In the genomic region with DNA sequence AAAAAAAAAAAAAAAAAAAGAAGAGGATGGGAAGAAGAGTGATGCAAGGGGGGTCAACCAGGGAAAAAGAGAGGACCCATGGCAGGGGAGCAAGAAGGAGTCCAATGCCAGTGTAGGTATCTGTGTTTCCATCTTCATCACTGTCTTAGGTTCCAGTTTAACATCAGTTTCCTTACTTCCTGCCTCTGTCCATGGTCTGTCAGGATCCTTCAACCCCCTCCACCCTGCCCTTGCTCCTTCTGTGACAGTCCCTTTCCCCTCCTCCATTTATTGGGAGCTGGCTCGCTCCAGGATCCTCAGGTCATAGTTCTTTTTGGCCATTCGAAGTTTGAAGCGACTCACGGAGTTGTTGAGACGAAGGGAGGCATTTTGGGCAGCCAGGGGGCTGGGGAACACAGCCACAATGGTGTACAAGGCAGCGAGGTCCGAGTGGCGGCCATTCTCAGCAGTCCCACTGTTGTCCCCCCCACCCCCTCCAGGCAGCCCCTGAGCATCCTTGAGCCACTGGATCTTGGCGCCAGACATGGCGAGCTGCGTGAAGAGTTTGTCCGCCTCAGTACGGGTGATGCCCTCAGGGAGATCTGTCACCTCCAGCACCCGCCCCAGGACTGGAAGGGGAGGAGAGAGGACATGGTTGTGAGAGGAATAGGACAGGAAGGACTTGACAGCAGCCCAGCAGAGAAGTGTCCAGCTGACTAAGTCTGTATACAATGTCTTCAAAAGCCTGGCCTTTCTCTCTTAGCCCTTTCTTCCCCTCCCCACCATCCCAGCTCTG, we compare ENCODE assay signal across 30 cellular contexts. TPM values are rescaled to one million over a fixed set of nuclear protein-coding genes. Genes with fewer than 3 reads are reported as not detected.
"Had no signal": no experiment of that assay in that cellular context is flagged by ENCODE, and none has a peak within 500 bp of the region (broad histone marks: within the 10 kb centered on the region; RNA-seq: fewer than 3 reads in every experiment).

No MANE protein-coding gene starts in this region.

- H3K36me3 ChIP-seq: neural progenitor cell had no signal

- H3K27me3 ChIP-seq: adrenal gland, ascending aorta, cardiac muscle cell, hepatocyte, neural progenitor cell, vagina had no signal

- H3K9ac ChIP-seq: neural progenitor cell had no signal

- DNase-seq: activated CD4-positive, alpha-beta T cell treated with anti-CD3 and anti-CD28 coated beads for 48 hours; activated CD4-positive, alpha-beta T cell treated with anti-CD3 and anti-CD28 coated beads, Interleukin-2, amount 50 U/mL, for 48 hours; activated CD8-positive, alpha-beta memory T cell treated with anti-CD3 and anti-CD28 coated beads for 24 hours; activated effector memory CD4-positive, alpha-beta T cell treated with Interleukin-2 at 50 U/mL for 16 hours; activated naive CD4-positive, alpha-beta T cell treated with Interleukin-2 at 50 U/mL for 16 hours; activated naive CD8-positive, alpha-beta T cell treated with anti-CD3 and anti-CD28 coated beads for 36 hours; effector memory CD8-positive, alpha-beta T cell; erythroblast; kidney; naive thymus-derived CD8-positive, alpha-beta T cell; occipital lobe; right cardiac atrium; stimulated activated CD4-positive, alpha-beta T cell treated with anti-CD3 and anti-CD28 coated beads, Interleukin-4, amount 100 ng/mL, for 1 hour; stimulated activated naive CD8-positive, alpha-beta T cell treated with anti-CD3 and anti-CD28 coated beads, Interleukin-15, Interleukin-2, amounts not matched to agents 100 U/mL and 50 U/mL, for 24 hours; T-helper 9 cell; WERI-Rb-1 had no signal

- H3K27ac ChIP-seq: adrenal gland, ascending aorta, cardiac muscle cell, coronary artery, gastroesophageal sphincter, hepatocyte, neural progenitor cell, thoracic aorta, vagina, WERI-Rb-1 had no signal

- H3K36me3 Mint-ChIP-seq: activated naive CD8-positive, alpha-beta T cell treated with anti-CD3 and anti-CD28 coated beads for 36 hours had no signal

- H2AFZ ChIP-seq: hepatocyte, neural progenitor cell had no signal

- H3K4me3 ChIP-seq: adrenal gland, ascending aorta, cardiac muscle cell, coronary artery, gastroesophageal sphincter, hepatocyte, neural progenitor cell, thoracic aorta, vagina had no signal

- H3K4me1 Mint-ChIP-seq: activated naive CD8-positive, alpha-beta T cell treated with anti-CD3 and anti-CD28 coated beads for 36 hours; memory B cell; naive thymus-derived CD8-positive, alpha-beta T cell had no signal

- H3K4me2 ChIP-seq: hepatocyte, neural progenitor cell had no signal

- H3K27ac Mint-ChIP-seq: activated naive CD8-positive, alpha-beta T cell treated with anti-CD3 and anti-CD28 coated beads for 36 hours; memory B cell; naive thymus-derived CD8-positive, alpha-beta T cell; T-helper 1 cell treated with Interleukin-12 subunit alpha and Interleukin-12 subunit beta and Interleukin-4 antibody, amounts not matched to agents 30 μg/mL and 1 μg/mL, for 36 hours; type B pancreatic cell had no signal

- H3K9me3 ChIP-seq: adrenal gland, ascending aorta, gastroesophageal sphincter, thoracic aorta, vagina had no signal

- H3K79me2 ChIP-seq: hepatocyte had no signal

- ATAC-seq: activated CD4-positive, CD25-positive, alpha-beta regulatory T cell treated with anti-CD3 and anti-CD28 coated beads, Interleukin-2, amount 50 U/mL, for 24 hours; effector memory CD8-positive, alpha-beta T cell; gastroesophageal sphincter; naive thymus-derived CD8-positive, alpha-beta T cell; right cardiac atrium; stimulated activated naive CD8-positive, alpha-beta T cell treated with anti-CD3 and anti-CD28 coated beads, Interleukin-15, Interleukin-2, amounts not matched to agents 100 U/mL and 50 U/mL, for 24 hours had no signal

- H3K27me3 Mint-ChIP-seq: activated naive CD8-positive, alpha-beta T cell treated with anti-CD3 and anti-CD28 coated beads for 36 hours; brain; effector memory CD8-positive, alpha-beta T cell; memory B cell; naive thymus-derived CD8-positive, alpha-beta T cell; type B pancreatic cell had no signal

- H3K4me3 Mint-ChIP-seq: activated naive CD8-positive, alpha-beta T cell treated with anti-CD3 and anti-CD28 coated beads for 36 hours; brain; effector memory CD8-positive, alpha-beta T cell; memory B cell; naive thymus-derived CD8-positive, alpha-beta T cell; neural progenitor cell; T-helper 1 cell treated with Interleukin-12 subunit alpha and Interleukin-12 subunit beta and Interleukin-4 antibody, amounts not matched to agents 30 μg/mL and 1 μg/mL, for 36 hours; type B pancreatic cell had no signal

- H3K4me1 ChIP-seq: ascending aorta, gastroesophageal sphincter, vagina had no signal

- H3K9me3 Mint-ChIP-seq: activated naive CD8-positive, alpha-beta T cell treated with anti-CD3 and anti-CD28 coated beads for 36 hours; brain; effector memory CD8-positive, alpha-beta T cell; memory B cell; naive thymus-derived CD8-positive, alpha-beta T cell; neural progenitor cell; T-helper 1 cell treated with Interleukin-12 subunit alpha and Interleukin-12 subunit beta and Interleukin-4 antibody, amounts not matched to agents 30 μg/mL and 1 μg/mL, for 36 hours; type B pancreatic cell had no signal

RNA-seq across cellular contexts. Expression of gene STAC3, which starts 3.7 kb away (rescaled TPM):
- total RNA-seq: ascending aorta had no signal
- polyA plus RNA-seq: naive thymus-derived CD8-positive, alpha-beta T cell had no signal

RNA-seq across cellular contexts. Expression of gene NXPH4, which starts 38.1 kb away (rescaled TPM):
- total RNA-seq: ascending aorta had no signal
- polyA plus RNA-seq: naive thymus-derived CD8-positive, alpha-beta T cell had no signal
